In the genomic region with DNA sequence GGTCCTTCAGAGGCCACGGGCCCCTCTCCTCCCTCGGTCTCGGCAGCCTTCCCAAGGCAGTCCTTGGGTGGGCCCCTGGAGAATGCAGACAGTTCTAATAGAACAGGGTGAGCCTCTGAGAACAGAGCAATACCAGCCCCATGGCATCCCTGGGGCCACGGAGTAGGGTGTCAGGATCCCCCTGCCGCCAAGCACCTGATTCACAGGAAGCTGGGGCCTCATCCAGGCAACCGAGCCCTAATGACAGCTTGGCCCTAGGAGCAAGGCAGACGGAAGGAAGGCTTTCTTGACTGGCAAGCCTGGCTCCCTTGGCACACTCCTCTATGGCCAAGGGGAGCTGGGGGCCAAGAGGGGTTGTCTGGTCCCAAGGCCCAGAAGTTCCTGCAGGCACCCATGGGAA, we compare ENCODE assay signal across 11 cellular contexts. TPM values are rescaled to one million over a fixed set of nuclear protein-coding genes. Genes with fewer than 3 reads are reported as not detected.
DNase-seq lines count a peak whose midpoint lies in the region; ATAC-seq and TF ChIP-seq lines count a peak whose summit lies in the region.
"Had no signal": no experiment of that assay in that cellular context is flagged by ENCODE, and none has a peak within 500 bp of the region (broad histone marks: within the 10 kb centered on the region; RNA-seq: fewer than 3 reads in every experiment).

No MANE protein-coding gene starts in this region.

- no peak for ATAC-seq in heart right ventricle
- ATAC-seq in left cardiac atrium = no peak
- ATAC-seq in naive thymus-derived CD4-positive, alpha-beta T cell = no peak
- ATAC-seq in HG02885 (IDR thresholded peaks at IDR 0.05; ENCODE audit: poor library complexity, unreplicated experiment) = no peak

- POLR2A ChIA-PET in MCF 10A (lab: Yijun Ruan, JAX) = interaction anchor here (0.8 to 10.7 kb wide), 14 partner anchors 13 to 174 kb away, joined by 3 to 100 read pairs (median 4); a partner anchor contains a TSS
- POLR2A ChIA-PET in naive thymus-derived CD4-positive, alpha-beta T cell (lab: Charles Lee) = interaction anchor here (1.0 to 2.2 kb wide), 4 partner anchors 10 to 137 kb away, joined by 3 to 6 read pairs (median 3); no protein-coding TSS in a partner anchor

- H3K27me3 ChIP-seq in heart right ventricle (no peaks in the 10 kb centered on the region), uterus (no peaks in the 10 kb centered on the region)
- H3K27me3 ChIP-seq in naive thymus-derived CD4-positive, alpha-beta T cell (ENCODE audit: control insufficient read depth in 2 of 2, insufficient read depth in 2 of 2, low read length in 2 of 2) = no peaks in the 10 kb centered on the region

- H3K4me3 ChIP-seq in heart right ventricle (no peak overlapping the region), uterus (no peak overlapping the region)
- no peak overlapping the region for H3K4me3 ChIP-seq in naive thymus-derived CD4-positive, alpha-beta T cell (ENCODE audit: low read length)

- peak overlapping the region; percentile 90 for H3K27ac Mint-ChIP-seq in MCF 10A (ENCODE audit: low read depth, unreplicated experiment)
- H3K27ac Mint-ChIP-seq in naive thymus-derived CD4-positive, alpha-beta T cell = peak overlapping the region in 7 of 9 donors; percentile 23 to 82 (median 51)

- no peaks in the 10 kb centered on the region for H3K27me3 Mint-ChIP-seq in MCF 10A (ENCODE audit: insufficient read depth, unreplicated experiment)
- H3K27me3 Mint-ChIP-seq in naive thymus-derived CD4-positive, alpha-beta T cell = no peaks in the 10 kb centered on the region

- peaks cover 28% of the 10 kb centered on the region for H3K36me3 Mint-ChIP-seq in MCF 10A (ENCODE audit: insufficient read depth, unreplicated experiment)
- peaks cover 0 to 4% (median 0%) of the 10 kb centered on the region in 5 donors for H3K36me3 Mint-ChIP-seq in naive thymus-derived CD4-positive, alpha-beta T cell

- DNase-seq in heart right ventricle = no peak
- DNase-seq in left cardiac atrium = no peak
- no peak for DNase-seq in MCF 10A (ENCODE audit: unreplicated experiment)
- DNase-seq in naive thymus-derived CD4-positive, alpha-beta T cell = no peak
- no peak for DNase-seq in uterus
- DNase-seq in stimulated activated naive CD4-positive, alpha-beta T cell (lab: John Stamatoyannopoulos, UW) = no peak
- no peak for DNase-seq in activated CD4-positive, CD25-positive, alpha-beta regulatory T cell (lab: John Stamatoyannopoulos, UW)
- DNase-seq: NCI-H446 treated with DMSO at 0.1 percent for 48 hours; stimulated activated CD4-positive, alpha-beta T cell treated with anti-CD3 and anti-CD28 coated beads, Interleukin-15, amount 100 ng/mL, for 24 hours; substantia nigra had no signal

- H3K4me3 Mint-ChIP-seq in MCF 10A (ENCODE audit: unreplicated experiment) = no peak overlapping the region
- no peak overlapping the region for H3K4me3 Mint-ChIP-seq in naive thymus-derived CD4-positive, alpha-beta T cell

- peaks cover 0 to 17% (median 0%) of the 10 kb centered on the region in 9 donors for H3K36me3 ChIP-seq in heart right ventricle
- peaks cover 0 to 25% (median 0%) of the 10 kb centered on the region in 3 experiments for H3K36me3 ChIP-seq in naive thymus-derived CD4-positive, alpha-beta T cell (ENCODE audit: control insufficient read depth in 2 of 3, insufficient read depth in 3 of 3, low read length in 3 of 3)
- no peaks in the 10 kb centered on the region for H3K36me3 ChIP-seq in uterus

- no peak for TF ChIP-seq POLR2A in uterus (IDR thresholded peaks at IDR 0.05)

- BruUV-seq in MCF 10A (replicated peaks; lab: Mats Ljungman, UMichigan) = no TSS peak

- no peak for TF ChIP-seq CTCF in heart right ventricle (IDR thresholded peaks at IDR 0.05)
- TF ChIP-seq CTCF in MCF 10A (IDR thresholded peaks at IDR 0.05; ENCODE audit: unreplicated experiment) = no peak
- no peak for TF ChIP-seq CTCF in uterus (IDR thresholded peaks at IDR 0.05)

- CTCF ChIA-PET in MCF 10A (lab: Yijun Ruan, JAX) = interaction anchor here (0.5 to 8.5 kb wide), 5 partner anchors 44 to 167 kb away, joined by 3 to 180 read pairs (median 3); no protein-coding TSS in a partner anchor
- CTCF ChIA-PET in naive thymus-derived CD4-positive, alpha-beta T cell (lab: Charles Lee) = interaction anchor here (0.6 to 7.3 kb wide), 2 partner anchors 72 to 165 kb away, joined by 4 to 119 read pairs; no protein-coding TSS in a partner anchor

- H3K4me1 ChIP-seq in heart right ventricle (peaks cover 26 to 100% (median 87%) of the 10 kb centered on the region in 9 donors), uterus (peaks cover 9 to 11% of the 10 kb centered on the region in 2 donors)
- H3K4me1 ChIP-seq in naive thymus-derived CD4-positive, alpha-beta T cell (ENCODE audit: control insufficient read depth in 2 of 2, insufficient read depth in 2 of 2, low read length in 2 of 2) = peaks cover 6 to 18% of the 10 kb centered on the region in 2 donors

- intact Hi-C loops in heart right ventricle (cut with DNase I) (loop anchor here in 5 of 10 donors (5.0 kb wide), 2 partner anchors 79 to 144 kb away; a partner anchor contains a TSS), left cardiac atrium (cut with DNase I) (loop anchor here (5.0 to 10.0 kb wide), 4 partner anchors 79 to 144 kb away; a partner anchor contains a TSS), MCF 10A (cut with micrococcal nuclease) (no loop called here), uterus (cut with DNase I; ENCODE audit: low total_unique reads) (loop anchor here (10.0 kb wide), 1 partner anchor 141 kb away; no protein-coding TSS in a partner anchor)
- intact Hi-C loops in naive thymus-derived CD4-positive, alpha-beta T cell (cut with micrococcal nuclease) = no loop called here

- H3K27ac ChIP-seq in heart right ventricle (peak overlapping the region; percentile 70 to 97 (median 90)), uterus (peak overlapping the region; percentile 96 to 97)
- peak overlapping the region; percentile 47 for H3K27ac ChIP-seq in naive thymus-derived CD4-positive, alpha-beta T cell (ENCODE audit: low read depth, low read length)

- H3K4me1 Mint-ChIP-seq in MCF 10A (ENCODE audit: insufficient read depth, unreplicated experiment) = peaks cover 53% of the 10 kb centered on the region
- H3K4me1 Mint-ChIP-seq in naive thymus-derived CD4-positive, alpha-beta T cell = peaks cover 13 to 33% (median 25%) of the 10 kb centered on the region in 7 donors

- no peaks in the 10 kb centered on the region for H3K9me3 Mint-ChIP-seq in MCF 10A (ENCODE audit: unreplicated experiment)
- peaks cover 0 to 2% (median 0%) of the 10 kb centered on the region in 11 donors for H3K9me3 Mint-ChIP-seq in naive thymus-derived CD4-positive, alpha-beta T cell

- H3K9me3 ChIP-seq in heart right ventricle (no peaks in the 10 kb centered on the region), uterus (no peaks in the 10 kb centered on the region)
- no peaks in the 10 kb centered on the region for H3K9me3 ChIP-seq in naive thymus-derived CD4-positive, alpha-beta T cell (ENCODE audit: control insufficient read depth in 2 of 3, low read length in 3 of 3)

- 76 to 81% methylated on average over 7 of the region's 7 CpGs for WGBS in heart right ventricle, 2 donors

RNA-seq across cellular contexts. Expression of a gene that starts 15.2 kb away (rescaled TPM):
- total RNA-seq in heart right ventricle (100 to 1,000 TPM; 107 to 142 (median 122) TPM), left cardiac atrium (10 to 100 TPM; 91.5 to 96.8 TPM), MCF 10A (2022) (61.5 and 83.2 TPM in 2 replicates), uterus (10 to 100 TPM; 14.4 to 56.4 (median 17.8) TPM)
- 100 to 1,000 TPM; 103 to 155 TPM for polyA plus RNA-seq in heart right ventricle
- 10 to 100 TPM; 35.5 to 69.9 (median 37.7) TPM for total RNA-seq in naive thymus-derived CD4-positive, alpha-beta T cell
- 100 to 1,000 TPM; 135 to 154 TPM for polyA plus RNA-seq in naive thymus-derived CD4-positive, alpha-beta T cell

RNA-seq across cellular contexts. Expression of a gene that starts 40.6 kb away (rescaled TPM):
- 10 to 100 TPM in 3 of 10 donors, 1 to 10 TPM in 7; 6.3 to 15.7 (median 8.6) TPM for total RNA-seq in heart right ventricle
- 1 to 10 TPM; 2.2 to 2.4 TPM for polyA plus RNA-seq in heart right ventricle
- 1 to 10 TPM; 5.1 to 8.5 TPM for total RNA-seq in left cardiac atrium
- 10.9 and 11.4 TPM in 2 replicates for total RNA-seq in MCF 10A (2022)
- total RNA-seq in naive thymus-derived CD4-positive, alpha-beta T cell = 10 to 100 TPM in 3 of 5 experiments, 1 to 10 TPM in 2; 2.3 to 13.1 (median 11.4) TPM
- polyA plus RNA-seq in naive thymus-derived CD4-positive, alpha-beta T cell = 1 to 10 TPM; 2.3 to 5.6 TPM
- 10 to 100 TPM in 2 of 4 donors, 1 to 10 TPM in 1, under 1 TPM in 1; 0.29 to 24.7 (median 9.5) TPM for total RNA-seq in uterus

Comparison
In these comparisons a context has a peak if more than half of its experiments do, and no peak if none do; other contexts are left out.
1. intact Hi-C loops: an anchor here in left cardiac atrium (5.0 to 10.0 kb wide) and uterus (10.0 kb wide); none called in MCF 10A and naive thymus-derived CD4-positive, alpha-beta T cell.